8 cellular contexts compared by ENCODE assay signal in genomic region chr1:230631477-230631876, GRCh38.
"Had no signal": no experiment of that assay in that cellular context is flagged by ENCODE, and none has a peak within 500 bp of the region (broad histone marks: within the 10 kb centered on the region; RNA-seq: fewer than 3 reads in every experiment).

No MANE protein-coding gene starts in this region.

- FAIRE-seq: G401.6, GM12878, GM12891, GM12892, GM18507, GM19239 had no signal

- DNase-seq: GDM1, GF-D8 had no signal

- H3K4me3 ChIP-seq: GM12878 had no signal
